ENCODE assay signal across 8 cellular contexts in genomic region chr7:90118546-90119177, GRCh38. TPM values are rescaled to one million over a fixed set of nuclear protein-coding genes. Genes with fewer than 3 reads are reported as not detected.
DNase-seq lines count a peak whose midpoint lies in the region; ATAC-seq and TF ChIP-seq lines count a peak whose summit lies in the region.
"Not testable (repeated sequence)": the region's sequence is repeated elsewhere in the genome, so short reads cannot be mapped to it uniquely, and the experiment has no call there.

No MANE protein-coding gene starts in this region.

- H3K9me3 Mint-ChIP-seq in CD14-positive monocyte, result peaks cover 0 to 12% (median 0%) of the 10 kb centered on the region in 7 donors
- not testable (repeated sequence) for H3K9me3 Mint-ChIP-seq in activated CD4-positive, alpha-beta memory T cell treated with anti-CD3 and anti-CD28 coated beads, Interleukin-2, amount 10 ng/mL, durations not matched to agents 7 days and 5 days; stimulated activated memory B cell treated with anti-CD40 and anti-IgM and Interleukin-4, amounts not matched to agents 10 μg/mL and 1 μg/mL and 100 μg/mL, for 72 hours

- H4K20me1 ChIP-seq in mammary epithelial cell (ENCODE audit: insufficient read depth, low read length), result not testable (repeated sequence)

- H3K79me2 ChIP-seq in mammary epithelial cell (ENCODE audit: insufficient read depth, low read length), result not testable (repeated sequence)

- 2% methylated on average over 23 of the region's 48 CpGs for WGBS in mammary epithelial cell (ENCODE audit: low coverage, missing lambda C conversion rate)

- peaks cover 17% of the 10 kb centered on the region for H3K4me1 Mint-ChIP-seq in CD14-positive monocyte
- not testable (repeated sequence) for H3K4me1 Mint-ChIP-seq in activated CD4-positive, alpha-beta memory T cell treated with anti-CD3 and anti-CD28 coated beads, Interleukin-2, amount 10 ng/mL, durations not matched to agents 7 days and 5 days
- H3K4me1 Mint-ChIP-seq in stimulated activated memory B cell treated with anti-CD40 and anti-IgM and Interleukin-4, amounts not matched to agents 10 μg/mL and 1 μg/mL and 100 μg/mL, for 72 hours, result peaks cover 17% of the 10 kb centered on the region

- BruUV-seq in mammary epithelial cell (replicated peaks; lab: Mats Ljungman, UMichigan), result not testable (repeated sequence)

- not testable (repeated sequence) for H3K27ac Mint-ChIP-seq in CD14-positive monocyte; activated CD4-positive, alpha-beta memory T cell treated with anti-CD3 and anti-CD28 coated beads, Interleukin-2, amount 10 ng/mL, durations not matched to agents 7 days and 5 days; stimulated activated memory B cell treated with anti-CD40 and anti-IgM and Interleukin-4, amounts not matched to agents 10 μg/mL and 1 μg/mL and 100 μg/mL, for 72 hours

- not testable (repeated sequence) for H3K9ac ChIP-seq in mammary epithelial cell (ENCODE audit: insufficient read depth, low read length)

- H3K9me3 ChIP-seq in mammary epithelial cell (replicated peaks; ENCODE audit: insufficient read depth, low read length), result not testable (repeated sequence)

- peak overlapping the region; percentile 26 for H2AFZ ChIP-seq in mammary epithelial cell (ENCODE audit: low read depth, low read length)

- H3K4me1 ChIP-seq in mammary epithelial cell (ENCODE audit: insufficient read depth, low read length); foreskin keratinocyte: not testable (repeated sequence)

- peak overlapping the region; percentile 58 to 87 for H3K4me3 Mint-ChIP-seq in CD14-positive monocyte
- peak overlapping the region; percentile 39 for H3K4me3 Mint-ChIP-seq in activated CD4-positive, alpha-beta memory T cell treated with anti-CD3 and anti-CD28 coated beads, Interleukin-2, amount 10 ng/mL, durations not matched to agents 7 days and 5 days
- peak overlapping the region; percentile 73 for H3K4me3 Mint-ChIP-seq in stimulated activated memory B cell treated with anti-CD40 and anti-IgM and Interleukin-4, amounts not matched to agents 10 μg/mL and 1 μg/mL and 100 μg/mL, for 72 hours

- peaks cover 29 to 35% (median 34%) of the 10 kb centered on the region in 3 donors for H3K27me3 Mint-ChIP-seq in CD14-positive monocyte (ENCODE audit: low read depth in 3 of 3)
- H3K27me3 Mint-ChIP-seq in activated CD4-positive, alpha-beta memory T cell treated with anti-CD3 and anti-CD28 coated beads, Interleukin-2, amount 10 ng/mL, durations not matched to agents 7 days and 5 days, result peaks cover 34% of the 10 kb centered on the region
- H3K27me3 Mint-ChIP-seq in stimulated activated memory B cell treated with anti-CD40 and anti-IgM and Interleukin-4, amounts not matched to agents 10 μg/mL and 1 μg/mL and 100 μg/mL, for 72 hours, result peaks cover 32% of the 10 kb centered on the region

- ATAC-seq in foreskin keratinocyte (peak; percentile 66), omental fat pad (ENCODE audit: low FRiP score) (peak; percentile 70)
- ATAC-seq in stimulated activated memory B cell treated with anti-CD40 and anti-IgM and Interleukin-4, amounts not matched to agents 10 μg/mL and 1 μg/mL and 100 μg/mL, for 72 hours, result peak; percentile 39

- H3K27me3 ChIP-seq in mammary epithelial cell (ENCODE audit: insufficient read depth, low read length), result not testable (repeated sequence)
- peaks cover 28% of the 10 kb centered on the region for H3K27me3 ChIP-seq in foreskin keratinocyte

- H3K4me2 ChIP-seq in mammary epithelial cell (ENCODE audit: insufficient read depth, low read depth, low read length), result peak overlapping the region; percentile 61

- CTCF ChIA-PET in activated CD4-positive, alpha-beta memory T cell treated with anti-CD3 and anti-CD28 coated beads, Interleukin-2, amount 10 ng/mL, durations not matched to agents 7 days and 5 days (lab: Charles Lee); mammary epithelial cell (lab: Charles Lee; ENCODE audit: low non-redundant PET): not testable (repeated sequence)

- not testable (repeated sequence) for H3K36me3 ChIP-seq in mammary epithelial cell (ENCODE audit: insufficient read depth, low read length)

- dilution Hi-C loops in mammary epithelial cell (cut with HindIII; ENCODE audit: low sequenced_read_pairs), result not testable (repeated sequence)

- in situ Hi-C loops in mammary epithelial cell (cut with MboI; ENCODE audit: low sequenced_read_pairs in 2 of 2), result loop anchor here in 1 of 2 donors (25.0 kb wide), 2 partner anchors 1331 to 1581 kb away; partner anchors contain the start of gene TEX47

- POLR2A ChIA-PET in activated CD4-positive, alpha-beta memory T cell treated with anti-CD3 and anti-CD28 coated beads, Interleukin-2, amount 10 ng/mL, durations not matched to agents 7 days and 5 days (lab: Charles Lee), result not testable (repeated sequence)

- TF ChIP-seq CTCF in CD14-positive monocyte (IDR thresholded peaks at IDR 0.05); mammary epithelial cell (conservative IDR thresholded peaks at IDR 0.05 in 1 of 2, IDR thresholded peaks at IDR 0.05 in 1 of 2; ENCODE audit: extremely low read depth in 1 of 2, insufficient read depth in 1 of 2, low read depth in 1 of 2, low read length in 2 of 2); foreskin keratinocyte (conservative IDR thresholded peaks at IDR 0.05); omental fat pad (IDR thresholded peaks at IDR 0.05): not testable (repeated sequence)

- DNase-seq in CD14-positive monocyte (ENCODE audit: low spot score); activated CD4-positive, alpha-beta memory T cell treated with anti-CD3 and anti-CD28 coated beads, Interleukin-2, amount 10 ng/mL, durations not matched to agents 7 days and 5 days; omental fat pad (ENCODE audit: low spot score): not testable (repeated sequence)
- DNase-seq in NCI-H1105 treated with DMSO at 0.1 percent for 48 hours (lab: John Stamatoyannopoulos, UW) (peak; percentile 28), mammary epithelial cell (peak; percentile 16), foreskin keratinocyte (peak in 1 of 2 donors; percentile 28), kidney tubule cell (ENCODE audit: low spot score) (peak; percentile 31)

- not testable (repeated sequence) for H3K27ac ChIP-seq in mammary epithelial cell (ENCODE audit: insufficient read depth, low read depth, low read length); foreskin keratinocyte

- not testable (repeated sequence) for H3K36me3 Mint-ChIP-seq in CD14-positive monocyte; activated CD4-positive, alpha-beta memory T cell treated with anti-CD3 and anti-CD28 coated beads, Interleukin-2, amount 10 ng/mL, durations not matched to agents 7 days and 5 days (ENCODE audit: low read depth); stimulated activated memory B cell treated with anti-CD40 and anti-IgM and Interleukin-4, amounts not matched to agents 10 μg/mL and 1 μg/mL and 100 μg/mL, for 72 hours

- peak overlapping the region in 1 of 3 experiments; percentile 35 for H3K4me3 ChIP-seq in mammary epithelial cell (replicated peaks in 1 of 3; ENCODE audit: insufficient read depth in 1 of 3, low read depth in 2 of 3, low read length in 3 of 3)

- intact Hi-C loops in CD14-positive monocyte (cut with micrococcal nuclease); mammary epithelial cell (cut with micrococcal nuclease): not testable (repeated sequence)

RNA-seq across cellular contexts. Expression of gene STEAP1, which starts 35.6 kb away (rescaled TPM):
- polyA plus RNA-seq in CD14-positive monocyte, result not detected
- under 1 TPM; 0.25 to 0.53 TPM for total RNA-seq in activated CD4-positive, alpha-beta memory T cell treated with anti-CD3 and anti-CD28 coated beads, Interleukin-2, amount 10 ng/mL, durations not matched to agents 7 days and 5 days
- 10 to 100 TPM in 1 of 2 donors, 1 to 10 TPM in 1; 5.0 to 15.3 TPM for total RNA-seq in mammary epithelial cell
- polyA plus RNA-seq in mammary epithelial cell, result 22.8 TPM
- polyA minus RNA-seq in mammary epithelial cell, result 2.9 TPM
- 18.6 and 23.4 TPM in 2 replicates for total RNA-seq in foreskin keratinocyte
- polyA plus RNA-seq in foreskin keratinocyte, result 18.1 and 21.2 TPM in 2 replicates
- total RNA-seq in omental fat pad, result 100 to 1,000 TPM in 1 of 4 donors, 10 to 100 TPM in 2, 1 to 10 TPM in 1; 8.2 to 106 (median 40.9) TPM
